16 cellular contexts compared by ENCODE assay signal in the genomic region with DNA sequence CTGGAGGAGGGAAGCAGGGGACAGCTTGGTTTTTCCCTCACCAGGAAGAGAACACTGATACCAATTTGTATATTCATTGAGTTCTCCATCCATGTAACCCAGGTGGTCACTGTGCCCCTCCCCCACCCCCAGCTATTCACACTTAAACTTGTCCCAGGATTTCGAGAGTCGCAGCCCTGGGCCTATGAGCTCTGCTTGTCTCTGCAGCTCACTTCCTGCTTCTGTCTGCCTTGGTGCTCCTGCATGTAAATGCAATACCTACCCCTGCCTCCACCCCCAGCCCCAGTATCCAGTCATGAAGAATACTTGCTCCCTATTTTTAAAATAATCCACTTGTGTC.
DNase-seq lines count a peak whose midpoint lies in the region; ATAC-seq and TF ChIP-seq lines count a peak whose summit lies in the region.
"Had no signal": no experiment of that assay in that cellular context is flagged by ENCODE, and none has a peak within 500 bp of the region (broad histone marks: within the 10 kb centered on the region; RNA-seq: fewer than 3 reads in every experiment).

No MANE protein-coding gene starts in this region.

- no peak for TF ChIP-seq POLR2A in vagina (IDR thresholded peaks at IDR 0.05)

- no peaks in the 10 kb centered on the region for H3K9me3 Mint-ChIP-seq in endodermal cell

- peaks cover 36% of the 10 kb centered on the region for H3K4me1 Mint-ChIP-seq in endodermal cell

- no peak overlapping the region for H3K4me3 ChIP-seq in heart right ventricle
- H3K4me3 ChIP-seq in endodermal cell (ENCODE audit: low read length): no peak overlapping the region
- no peak overlapping the region for H3K4me3 ChIP-seq in vagina
- H3K4me3 ChIP-seq: BLaER1 treated with 17β-estradiol and CSF1 and Interleukin-3, amounts not matched to agents 10 nM and 100 nM; SJSA1 had no signal

- no peaks in the 10 kb centered on the region for H3K4me1 ChIP-seq in heart right ventricle
- H3K4me1 ChIP-seq in endodermal cell (ENCODE audit: control insufficient read depth, insufficient read depth, low read length): peaks cover 3% of the 10 kb centered on the region
- H3K4me1 ChIP-seq in vagina: no peaks in the 10 kb centered on the region

- intact Hi-C loops in cardiac septum (cut with DNase I) (no loop called here), heart right ventricle (cut with DNase I) (no loop called here), vagina (cut with DNase I) (no loop called here)

- peaks cover 0 to 24% (median 14%) of the 10 kb centered on the region in 7 donors for H3K27me3 ChIP-seq in heart right ventricle
- H3K27me3 ChIP-seq in endodermal cell (ENCODE audit: control insufficient read depth, insufficient read depth, low read length, poor library complexity, severe bottlenecking): no peaks in the 10 kb centered on the region
- no peaks in the 10 kb centered on the region for H3K27me3 ChIP-seq in vagina
- H3K27me3 ChIP-seq: BLaER1 treated with 17β-estradiol and CSF1 and Interleukin-3, amounts not matched to agents 10 nM and 100 nM; SJSA1 had no signal

- no peaks in the 10 kb centered on the region for H3K36me3 Mint-ChIP-seq in endodermal cell (ENCODE audit: low read depth)

- 13 to 29% methylated on average over 2 of the region's 2 CpGs for WGBS in heart right ventricle, 2 donors
- 59% methylated on average over 2 of the region's 2 CpGs; no CpG with 5 or more reads in 1 of the 2 experiments for WGBS in endodermal cell (ENCODE audit: insufficient coverage in 1 of 2, insufficient read length in 1 of 2), 2 experiments

- H3K27me3 Mint-ChIP-seq in endodermal cell (ENCODE audit: insufficient read depth): no peaks in the 10 kb centered on the region

- peak; percentile 43 for DNase-seq in cardiac septum (ENCODE audit: low spot score)
- no peak for DNase-seq in heart right ventricle
- no peak for DNase-seq in endodermal cell
- peak; percentile 28 for DNase-seq in left kidney (ENCODE audit: low read depth, low spot score)
- no peak for DNase-seq in vagina (ENCODE audit: extremely low spot score in 2 of 2)
- no peak for DNase-seq in DMS79 treated with DMSO at 0.1 percent for 48 hours (lab: John Stamatoyannopoulos, UW)
- DNase-seq in dedifferentiated amniotic fluid mesenchymal stem cell (ENCODE audit: extremely low spot score): no peak
- DNase-seq: EL, IMR-90, Kasumi-1, NCI-H2029, NCI-H524 had no signal

- peak overlapping the region; percentile 96 for H3K27ac Mint-ChIP-seq in endodermal cell

- no peak overlapping the region for H3K9ac ChIP-seq in endodermal cell (ENCODE audit: extremely low read depth, low read length, poor library complexity, severe bottlenecking)
- H3K9ac ChIP-seq: BLaER1 treated with 17β-estradiol and CSF1 and Interleukin-3, amounts not matched to agents 10 nM and 100 nM had no signal

- H3K4me3 Mint-ChIP-seq in endodermal cell: peak overlapping the region; percentile 24

- H3K27ac ChIP-seq in heart right ventricle: no peak overlapping the region
- no peak overlapping the region for H3K27ac ChIP-seq in endodermal cell (ENCODE audit: low read depth, low read length)
- no peak overlapping the region for H3K27ac ChIP-seq in vagina
- H3K27ac ChIP-seq: BLaER1 treated with 17β-estradiol and CSF1 and Interleukin-3, amounts not matched to agents 10 nM and 100 nM; RWPE1; SJSA1 had no signal

- H3K36me3 ChIP-seq in heart right ventricle (no peaks in the 10 kb centered on the region), endodermal cell (ENCODE audit: control insufficient read depth, insufficient read depth, low read length) (no peaks in the 10 kb centered on the region), vagina (no peaks in the 10 kb centered on the region)
- H3K36me3 ChIP-seq: BLaER1 treated with 17β-estradiol and CSF1 and Interleukin-3, amounts not matched to agents 10 nM and 100 nM; SJSA1 had no signal

- no peak for TF ChIP-seq CTCF in heart right ventricle (IDR thresholded peaks at IDR 0.05)
- no peak for TF ChIP-seq CTCF in endodermal cell (conservative IDR thresholded peaks at IDR 0.05)
- TF ChIP-seq CTCF in vagina (IDR thresholded peaks at IDR 0.05): no peak

- ATAC-seq in heart right ventricle: no peak
- ATAC-seq in GM18520 (IDR thresholded peaks at IDR 0.05; ENCODE audit: unreplicated experiment): no peak

- H3K9me3 ChIP-seq in heart right ventricle (no peaks in the 10 kb centered on the region), endodermal cell (ENCODE audit: control insufficient read depth, low read length) (no peaks in the 10 kb centered on the region), vagina (no peaks in the 10 kb centered on the region)
- H3K9me3 ChIP-seq: BLaER1 treated with 17β-estradiol and CSF1 and Interleukin-3, amounts not matched to agents 10 nM and 100 nM; SJSA1 had no signal

Comparison
In these comparisons a context has a peak if more than half of its experiments do, and no peak if none do; other contexts are left out.
1. DNase-seq: peak in cardiac septum (single experiment) and left kidney (single experiment); none in heart right ventricle (0 of 2), endodermal cell (single experiment), vagina (0 of 2), DMS79 treated with DMSO at 0.1 percent for 48 hours (single experiment) and dedifferentiated amniotic fluid mesenchymal stem cell (single experiment).